8 cellular contexts compared by ENCODE assay signal in the genomic region with DNA sequence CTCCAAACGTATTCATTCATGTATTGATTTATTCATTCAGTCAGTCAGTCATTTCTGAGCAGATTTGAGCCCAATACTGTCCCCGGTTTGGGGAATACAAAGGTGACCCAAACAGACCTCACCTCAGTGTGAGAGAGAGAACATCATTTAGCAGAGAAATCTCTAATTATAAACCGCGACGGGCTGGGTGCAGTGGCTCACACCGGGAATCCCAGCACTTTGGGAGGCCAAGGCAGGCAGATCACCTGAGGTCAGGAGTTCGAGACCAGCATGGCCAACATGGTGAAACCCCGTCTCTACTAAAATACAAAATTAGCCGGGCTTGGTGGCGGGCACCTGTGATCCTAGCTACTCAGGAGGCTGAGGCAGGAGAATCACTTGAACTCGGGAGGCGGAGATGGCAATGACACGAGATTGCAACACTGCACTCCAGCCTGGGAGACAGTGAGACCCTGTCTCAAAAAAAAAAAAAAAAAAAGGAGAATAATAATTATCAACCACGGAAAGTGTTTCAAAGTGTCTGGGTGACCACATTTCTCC. TPM values are rescaled to one million over a fixed set of nuclear protein-coding genes. Genes with fewer than 3 reads are reported as not detected.
DNase-seq lines count a peak whose midpoint lies in the region; ATAC-seq and TF ChIP-seq lines count a peak whose summit lies in the region.
"Not testable (repeated sequence)": the region's sequence is repeated elsewhere in the genome, so short reads cannot be mapped to it uniquely, and the experiment has no call there.

No MANE protein-coding gene starts in this region.

- DNase-seq in AG04450 (ENCODE audit: low read depth, low spot score); activated B cell treated with CpG ODN at 0.5 μM for 24 hours; brain microvascular endothelial cell; foreskin fibroblast: not testable (repeated sequence)

- CTCF ChIA-PET in AG04450 (lab: Charles Lee); activated B cell treated with CpG ODN at 0.5 μM for 24 hours (lab: Charles Lee): not testable (repeated sequence)

- H3K4me3 Mint-ChIP-seq in activated B cell treated with CpG ODN at 0.5 μM for 24 hours, result peak overlapping the region; percentile 72

- not testable (repeated sequence) for H3K9me3 Mint-ChIP-seq in activated B cell treated with CpG ODN at 0.5 μM for 24 hours

- POLR2A ChIA-PET in AG04450 (lab: Yijun Ruan, JAX), result not testable (repeated sequence)
- POLR2A ChIA-PET in activated B cell treated with CpG ODN at 0.5 μM for 24 hours (lab: Charles Lee), result interaction anchor here (0.7 kb wide), 1 partner anchor 39 kb away, joined by 8 read pairs; no protein-coding TSS in a partner anchor

- intact Hi-C loops in activated B cell treated with CpG ODN at 0.5 μM for 24 hours (cut with micrococcal nuclease), result loop anchor here (1.0 kb wide), 4 partner anchors 31 to 48 kb away; partner anchors contain the start of genes KCTD5 and SRRM2

- peak overlapping the region; percentile 39 for H3K9ac ChIP-seq in skeletal muscle satellite cell (ENCODE audit: low read depth, low read length)

- peak overlapping the region; percentile 61 for H3K4me3 ChIP-seq in AG04450 (ENCODE audit: low read depth, low read length)
- H3K4me3 ChIP-seq in brain microvascular endothelial cell (ENCODE audit: low read depth, low read length), result peak overlapping the region; percentile 58
- H3K4me3 ChIP-seq in foreskin fibroblast (ENCODE audit: low read depth in 1 of 2, low read length in 2 of 2), result peak overlapping the region; percentile 52 to 59
- peak overlapping the region; percentile 30 to 67 for H3K4me3 ChIP-seq in muscle layer of duodenum (ENCODE audit: low read depth in 1 of 2, low read length in 2 of 2)
- H3K4me3 ChIP-seq in skeletal muscle satellite cell (ENCODE audit: low read length), result peak overlapping the region; percentile 80

- not testable (repeated sequence) for H3K27ac ChIP-seq in AG04450 (ENCODE audit: low read depth, low read length); brain microvascular endothelial cell; muscle layer of duodenum (ENCODE audit: low read length)
- peak overlapping the region; percentile 52 for H3K27ac ChIP-seq in KOPT-K1 (ENCODE audit: low read depth, low read length, poor library complexity, severe bottlenecking)

- H3K4me1 Mint-ChIP-seq in activated B cell treated with CpG ODN at 0.5 μM for 24 hours, result not testable (repeated sequence)

- H3K4me2 ChIP-seq in skeletal muscle satellite cell (ENCODE audit: low read length), result peak overlapping the region; percentile 50

- H3K9me3 ChIP-seq in AG04450 (ENCODE audit: control insufficient read depth, insufficient read depth, low read length); KOPT-K1 (ENCODE audit: insufficient read depth, low read length, poor library complexity, severe bottlenecking); muscle layer of duodenum (ENCODE audit: control insufficient read depth in 1 of 2, low read length in 2 of 2); skeletal muscle satellite cell (replicated peaks; ENCODE audit: low read length): not testable (repeated sequence)

- in situ Hi-C loops in brain microvascular endothelial cell (cut with HindIII; ENCODE audit: low pct_ligation_motif_present, low sequenced_read_pairs), result not testable (repeated sequence)

- ATAC-seq in GM21360 (IDR thresholded peaks at IDR 0.05; ENCODE audit: unreplicated experiment), result peak; percentile 1
- ATAC-seq in activated B cell treated with CpG ODN at 0.5 μM for 24 hours (ENCODE audit: low read depth), result not testable (repeated sequence)

- H3K27ac Mint-ChIP-seq in activated B cell treated with CpG ODN at 0.5 μM for 24 hours, result not testable (repeated sequence)

- peaks cover 11% of the 10 kb centered on the region for H3K27me3 Mint-ChIP-seq in activated B cell treated with CpG ODN at 0.5 μM for 24 hours

- not testable (repeated sequence) for H3K36me3 Mint-ChIP-seq in activated B cell treated with CpG ODN at 0.5 μM for 24 hours (ENCODE audit: low read depth)

- not testable (repeated sequence) for H3K36me3 ChIP-seq in KOPT-K1 (ENCODE audit: insufficient read depth, low read length); brain microvascular endothelial cell (replicated peaks); muscle layer of duodenum (ENCODE audit: control insufficient read depth in 1 of 2, insufficient read depth in 2 of 2, low read length in 2 of 2); skeletal muscle satellite cell (ENCODE audit: insufficient read depth, low read length)

- not testable (repeated sequence) for H3K27me3 ChIP-seq in AG04450 (ENCODE audit: control insufficient read depth, insufficient read depth, low read length); brain microvascular endothelial cell (replicated peaks); muscle layer of duodenum (ENCODE audit: low read depth, low read length)
- peaks cover 14% of the 10 kb centered on the region for H3K27me3 ChIP-seq in skeletal muscle satellite cell (ENCODE audit: control insufficient read depth, insufficient read depth, low read length)

- TF ChIP-seq CTCF in AG04450 (IDR thresholded peaks at IDR 0.05; ENCODE audit: low read depth, low read length); activated B cell treated with CpG ODN at 0.5 μM for 24 hours (IDR thresholded peaks at IDR 0.05); brain microvascular endothelial cell (IDR thresholded peaks at IDR 0.05; ENCODE audit: low read depth, low read length, missing control alignments); foreskin fibroblast (IDR thresholded peaks at IDR 0.05; ENCODE audit: low read depth, low read length): not testable (repeated sequence)

- H3K4me1 ChIP-seq in muscle layer of duodenum (ENCODE audit: control insufficient read depth in 1 of 2, insufficient read depth in 2 of 2, low read length in 2 of 2); skeletal muscle satellite cell (ENCODE audit: control insufficient read depth, insufficient read depth, low read length): not testable (repeated sequence)

RNA-seq across cellular contexts. Expression of gene PRSS27, which starts 1.7 kb away (rescaled TPM):
- 0.32 and 0.46 TPM in 2 replicates for polyA plus RNA-seq in AG04450 (2011; rRNA removed)
- 0.04 and 0.23 TPM in 2 replicates for polyA minus RNA-seq in AG04450 (2011; rRNA and poly(A)+ RNA removed)
- 1.5 and 1.8 TPM in 2 replicates for total RNA-seq in activated B cell treated with CpG ODN at 0.5 μM for 24 hours
- total RNA-seq in skeletal muscle satellite cell (2012; rRNA removed), result 0.44 and 0.51 TPM in 2 replicates

RNA-seq across cellular contexts. Expression of gene SRRM2, which starts 30.7 kb away (rescaled TPM):
- polyA plus RNA-seq in AG04450 (2011; rRNA removed), result 80.5 and 116 TPM in 2 replicates
- polyA minus RNA-seq in AG04450 (2011; rRNA and poly(A)+ RNA removed), result 130 and 214 TPM in 2 replicates
- total RNA-seq in activated B cell treated with CpG ODN at 0.5 μM for 24 hours, result 891 and 963 TPM in 2 replicates
- total RNA-seq in skeletal muscle satellite cell (2012; rRNA removed), result 50.2 and 53.7 TPM in 2 replicates

RNA-seq across cellular contexts. Expression of gene KCTD5, which starts 39.4 kb away (rescaled TPM):
- polyA plus RNA-seq in AG04450 (2011; rRNA removed), result 27.7 and 27.8 TPM in 2 replicates
- polyA minus RNA-seq in AG04450 (2011; rRNA and poly(A)+ RNA removed), result 20.7 and 21.0 TPM in 2 replicates
- total RNA-seq in activated B cell treated with CpG ODN at 0.5 μM for 24 hours, result 30.3 and 31.4 TPM in 2 replicates
- total RNA-seq in skeletal muscle satellite cell (2012; rRNA removed), result 21.8 and 23.6 TPM in 2 replicates

RNA-seq across cellular contexts. Expression of gene ELOB, which starts 55.4 kb away (rescaled TPM):
- 146 and 230 TPM in 2 replicates for polyA plus RNA-seq in AG04450 (2011; rRNA removed)
- polyA minus RNA-seq in AG04450 (2011; rRNA and poly(A)+ RNA removed), result 64.6 and 91.4 TPM in 2 replicates
- total RNA-seq in activated B cell treated with CpG ODN at 0.5 μM for 24 hours, result 172 and 190 TPM in 2 replicates
- total RNA-seq in skeletal muscle satellite cell (2012; rRNA removed), result 303 and 418 TPM in 2 replicates
